18 cellular contexts compared by ENCODE assay signal in genomic region chr3:89171681-89172080, GRCh38.
"Had no signal": no experiment of that assay in that cellular context is flagged by ENCODE, and none has a peak within 500 bp of the region (broad histone marks: within the 10 kb centered on the region; RNA-seq: fewer than 3 reads in every experiment).

No MANE protein-coding gene starts in this region.

- H2AFZ ChIP-seq: parathyroid adenoma had no signal

- H3K79me2 ChIP-seq: parathyroid adenoma had no signal

- H3K9ac ChIP-seq: parathyroid adenoma had no signal

- H3K4me3 ChIP-seq: adrenal gland, body of pancreas, coronary artery, gastroesophageal sphincter, lung, thyroid gland had no signal

- H3K4me3 Mint-ChIP-seq: activated CD4-positive, alpha-beta memory T cell treated with anti-CD3 and anti-CD28 coated beads, Interleukin-2, amount 10 ng/mL, durations not matched to agents 7 days and 5 days; activated T-cell treated with anti-CD3 and anti-CD28 coated beads, Interleukin-2, amount 50 U/mL, for 24 hours; central memory CD8-positive, alpha-beta T cell; stimulated activated effector memory CD8-positive, alpha-beta T cell treated with anti-CD3 and anti-CD28 coated beads, Interleukin-12 subunit alpha, Interleukin-12 subunit beta, amount 100 ng/mL, for 72 hours; WTC11 had no signal

- H3K4me1 Mint-ChIP-seq: activated CD4-positive, alpha-beta memory T cell treated with anti-CD3 and anti-CD28 coated beads, Interleukin-2, amount 10 ng/mL, durations not matched to agents 7 days and 5 days; central memory CD8-positive, alpha-beta T cell; stimulated activated effector memory CD8-positive, alpha-beta T cell treated with anti-CD3 and anti-CD28 coated beads, Interleukin-12 subunit alpha, Interleukin-12 subunit beta, amount 100 ng/mL, for 72 hours had no signal

- H3K9me3 ChIP-seq: adrenal gland, body of pancreas, gastroesophageal sphincter, neutrophil, thyroid gland had no signal

- ATAC-seq: body of pancreas; gastroesophageal sphincter; stimulated activated effector memory CD8-positive, alpha-beta T cell treated with anti-CD3 and anti-CD28 coated beads, Interleukin-12 subunit alpha, Interleukin-12 subunit beta, amount 100 ng/mL, for 72 hours had no signal

- H3K36me3 ChIP-seq: adrenal gland, gastroesophageal sphincter, neutrophil, thyroid gland had no signal

- H3K36me3 Mint-ChIP-seq: stimulated activated effector memory CD8-positive, alpha-beta T cell treated with anti-CD3 and anti-CD28 coated beads, Interleukin-12 subunit alpha, Interleukin-12 subunit beta, amount 100 ng/mL, for 72 hours; WTC11 had no signal

- H3K27ac ChIP-seq: adrenal gland, body of pancreas, coronary artery, gastroesophageal sphincter, neutrophil, parathyroid adenoma, thyroid gland had no signal

- H3K4me1 ChIP-seq: adrenal gland, body of pancreas, parathyroid adenoma had no signal

- DNase-seq: activated CD4-positive, alpha-beta memory T cell treated with anti-CD3 and anti-CD28 coated beads, Interleukin-2, amount 10 ng/mL, durations not matched to agents 7 days and 5 days; activated CD4-positive, alpha-beta T cell treated with anti-CD3 and anti-CD28 coated beads for 4 hours; activated naive CD4-positive, alpha-beta T cell treated with anti-CD3 and anti-CD28 coated beads, Interleukin-2, amount 50 U/mL, for 16 hours; activated T-cell treated with anti-CD3 and anti-CD28 coated beads, Interleukin-2, amount 50 U/mL, for 24 hours; adrenal gland; body of pancreas; effector memory CD4-positive, alpha-beta T cell; stimulated activated CD4-positive, alpha-beta T cell treated with anti-CD3 and anti-CD28 coated beads, Interleukin-12 subunit alpha, Interleukin-12 subunit beta, amount 100 ng/mL, for 4 hours; stimulated activated CD4-positive, alpha-beta T cell treated with anti-CD3 and anti-CD28 coated beads, Interleukin-2, amount 100 ng/mL, for 24 hours; thyroid gland had no signal

- H3K27ac Mint-ChIP-seq: activated CD4-positive, alpha-beta memory T cell treated with anti-CD3 and anti-CD28 coated beads, Interleukin-2, amount 10 ng/mL, durations not matched to agents 7 days and 5 days; activated T-cell treated with anti-CD3 and anti-CD28 coated beads, Interleukin-2, amount 50 U/mL, for 24 hours; stimulated activated effector memory CD8-positive, alpha-beta T cell treated with anti-CD3 and anti-CD28 coated beads, Interleukin-12 subunit alpha, Interleukin-12 subunit beta, amount 100 ng/mL, for 72 hours; WTC11 had no signal

- H3K9me3 Mint-ChIP-seq: activated CD4-positive, alpha-beta memory T cell treated with anti-CD3 and anti-CD28 coated beads, Interleukin-2, amount 10 ng/mL, durations not matched to agents 7 days and 5 days; WTC11 had no signal

- H3K27me3 Mint-ChIP-seq: activated CD4-positive, alpha-beta memory T cell treated with anti-CD3 and anti-CD28 coated beads, Interleukin-2, amount 10 ng/mL, durations not matched to agents 7 days and 5 days; activated T-cell treated with anti-CD3 and anti-CD28 coated beads, Interleukin-2, amount 50 U/mL, for 24 hours; central memory CD8-positive, alpha-beta T cell had no signal

- H3K27me3 ChIP-seq: adrenal gland, body of pancreas, gastroesophageal sphincter, neutrophil, thyroid gland had no signal
